2 cellular contexts compared by ENCODE assay signal in genomic region chr17:7437369-7437863, GRCh38.
TF ChIP-seq lines count a peak whose summit lies in the region.

No MANE protein-coding gene starts in this region.

TF ChIP-seq in H1, 55 proteins besides CTCF, POLR2A, EP300 and RAD21:
- TF ChIP-seq KDM1A (IDR thresholded peaks at IDR 0.05; ENCODE audit: borderline replicate concordance, low read length): no peak
- TF ChIP-seq ZNF274 (IDR thresholded peaks at IDR 0.05; ENCODE audit: borderline replicate concordance, extremely low read depth, low read length): no peak
- TF ChIP-seq, protein P1, sequence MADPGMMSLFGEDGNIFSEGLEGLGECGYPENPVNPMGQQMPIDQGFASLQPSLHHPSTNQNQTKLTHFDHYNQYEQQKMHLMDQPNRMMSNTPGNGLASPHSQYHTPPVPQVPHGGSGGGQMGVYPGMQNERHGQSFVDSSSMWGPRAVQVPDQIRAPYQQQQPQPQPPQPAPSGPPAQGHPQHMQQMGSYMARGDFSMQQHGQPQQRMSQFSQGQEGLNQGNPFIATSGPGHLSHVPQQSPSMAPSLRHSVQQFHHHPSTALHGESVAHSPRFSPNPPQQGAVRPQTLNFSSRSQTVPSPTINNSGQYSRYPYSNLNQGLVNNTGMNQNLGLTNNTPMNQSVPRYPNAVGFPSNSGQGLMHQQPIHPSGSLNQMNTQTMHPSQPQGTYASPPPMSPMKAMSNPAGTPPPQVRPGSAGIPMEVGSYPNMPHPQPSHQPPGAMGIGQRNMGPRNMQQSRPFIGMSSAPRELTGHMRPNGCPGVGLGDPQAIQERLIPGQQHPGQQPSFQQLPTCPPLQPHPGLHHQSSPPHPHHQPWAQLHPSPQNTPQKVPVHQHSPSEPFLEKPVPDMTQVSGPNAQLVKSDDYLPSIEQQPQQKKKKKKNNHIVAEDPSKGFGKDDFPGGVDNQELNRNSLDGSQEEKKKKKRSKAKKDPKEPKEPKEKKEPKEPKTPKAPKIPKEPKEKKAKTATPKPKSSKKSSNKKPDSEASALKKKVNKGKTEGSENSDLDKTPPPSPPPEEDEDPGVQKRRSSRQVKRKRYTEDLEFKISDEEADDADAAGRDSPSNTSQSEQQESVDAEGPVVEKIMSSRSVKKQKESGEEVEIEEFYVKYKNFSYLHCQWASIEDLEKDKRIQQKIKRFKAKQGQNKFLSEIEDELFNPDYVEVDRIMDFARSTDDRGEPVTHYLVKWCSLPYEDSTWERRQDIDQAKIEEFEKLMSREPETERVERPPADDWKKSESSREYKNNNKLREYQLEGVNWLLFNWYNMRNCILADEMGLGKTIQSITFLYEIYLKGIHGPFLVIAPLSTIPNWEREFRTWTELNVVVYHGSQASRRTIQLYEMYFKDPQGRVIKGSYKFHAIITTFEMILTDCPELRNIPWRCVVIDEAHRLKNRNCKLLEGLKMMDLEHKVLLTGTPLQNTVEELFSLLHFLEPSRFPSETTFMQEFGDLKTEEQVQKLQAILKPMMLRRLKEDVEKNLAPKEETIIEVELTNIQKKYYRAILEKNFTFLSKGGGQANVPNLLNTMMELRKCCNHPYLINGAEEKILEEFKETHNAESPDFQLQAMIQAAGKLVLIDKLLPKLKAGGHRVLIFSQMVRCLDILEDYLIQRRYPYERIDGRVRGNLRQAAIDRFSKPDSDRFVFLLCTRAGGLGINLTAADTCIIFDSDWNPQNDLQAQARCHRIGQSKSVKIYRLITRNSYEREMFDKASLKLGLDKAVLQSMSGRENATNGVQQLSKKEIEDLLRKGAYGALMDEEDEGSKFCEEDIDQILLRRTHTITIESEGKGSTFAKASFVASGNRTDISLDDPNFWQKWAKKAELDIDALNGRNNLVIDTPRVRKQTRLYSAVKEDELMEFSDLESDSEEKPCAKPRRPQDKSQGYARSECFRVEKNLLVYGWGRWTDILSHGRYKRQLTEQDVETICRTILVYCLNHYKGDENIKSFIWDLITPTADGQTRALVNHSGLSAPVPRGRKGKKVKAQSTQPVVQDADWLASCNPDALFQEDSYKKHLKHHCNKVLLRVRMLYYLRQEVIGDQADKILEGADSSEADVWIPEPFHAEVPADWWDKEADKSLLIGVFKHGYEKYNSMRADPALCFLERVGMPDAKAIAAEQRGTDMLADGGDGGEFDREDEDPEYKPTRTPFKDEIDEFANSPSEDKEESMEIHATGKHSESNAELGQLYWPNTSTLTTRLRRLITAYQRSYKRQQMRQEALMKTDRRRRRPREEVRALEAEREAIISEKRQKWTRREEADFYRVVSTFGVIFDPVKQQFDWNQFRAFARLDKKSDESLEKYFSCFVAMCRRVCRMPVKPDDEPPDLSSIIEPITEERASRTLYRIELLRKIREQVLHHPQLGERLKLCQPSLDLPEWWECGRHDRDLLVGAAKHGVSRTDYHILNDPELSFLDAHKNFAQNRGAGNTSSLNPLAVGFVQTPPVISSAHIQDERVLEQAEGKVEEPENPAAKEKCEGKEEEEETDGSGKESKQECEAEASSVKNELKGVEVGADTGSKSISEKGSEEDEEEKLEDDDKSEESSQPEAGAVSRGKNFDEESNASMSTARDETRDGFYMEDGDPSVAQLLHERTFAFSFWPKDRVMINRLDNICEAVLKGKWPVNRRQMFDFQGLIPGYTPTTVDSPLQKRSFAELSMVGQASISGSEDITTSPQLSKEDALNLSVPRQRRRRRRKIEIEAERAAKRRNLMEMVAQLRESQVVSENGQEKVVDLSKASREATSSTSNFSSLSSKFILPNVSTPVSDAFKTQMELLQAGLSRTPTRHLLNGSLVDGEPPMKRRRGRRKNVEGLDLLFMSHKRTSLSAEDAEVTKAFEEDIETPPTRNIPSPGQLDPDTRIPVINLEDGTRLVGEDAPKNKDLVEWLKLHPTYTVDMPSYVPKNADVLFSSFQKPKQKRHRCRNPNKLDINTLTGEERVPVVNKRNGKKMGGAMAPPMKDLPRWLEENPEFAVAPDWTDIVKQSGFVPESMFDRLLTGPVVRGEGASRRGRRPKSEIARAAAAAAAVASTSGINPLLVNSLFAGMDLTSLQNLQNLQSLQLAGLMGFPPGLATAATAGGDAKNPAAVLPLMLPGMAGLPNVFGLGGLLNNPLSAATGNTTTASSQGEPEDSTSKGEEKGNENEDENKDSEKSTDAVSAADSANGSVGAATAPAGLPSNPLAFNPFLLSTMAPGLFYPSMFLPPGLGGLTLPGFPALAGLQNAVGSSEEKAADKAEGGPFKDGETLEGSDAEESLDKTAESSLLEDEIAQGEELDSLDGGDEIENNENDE (IDR thresholded peaks at IDR 0.05; ENCODE audit: insufficient replicate concordance, low read length): no peak

TF ChIP-seq in HEK293T, 16 proteins besides CTCF, POLR2A, EP300 and RAD21:
- TF ChIP-seq SP1 (IDR thresholded peaks at IDR 0.05): no peak
- TF ChIP-seq CTBP1 (IDR thresholded peaks at IDR 0.05; ENCODE audit: borderline replicate concordance): no peak
- TF ChIP-seq PKNOX1 (IDR thresholded peaks at IDR 0.05): no peak
- no peak for TF ChIP-seq HDGF (IDR thresholded peaks at IDR 0.05; ENCODE audit: borderline replicate concordance)
- no peak for TF ChIP-seq ARNT (IDR thresholded peaks at IDR 0.05)
- TF ChIP-seq LEF1 (IDR thresholded peaks at IDR 0.05; ENCODE audit: borderline replicate concordance): no peak
- no peak for TF ChIP-seq FOXM1 (IDR thresholded peaks at IDR 0.05; ENCODE audit: borderline replicate concordance)
- TF ChIP-seq NFRKB (IDR thresholded peaks at IDR 0.05): no peak
- TF ChIP-seq TARDBP (IDR thresholded peaks at IDR 0.05): no peak
- TF ChIP-seq FOXK2 (IDR thresholded peaks at IDR 0.05): no peak
- TF ChIP-seq FOXA1 (IDR thresholded peaks at IDR 0.05): no peak
